Comparison of ENCODE assay signal across 8 cellular contexts in the genomic region with DNA sequence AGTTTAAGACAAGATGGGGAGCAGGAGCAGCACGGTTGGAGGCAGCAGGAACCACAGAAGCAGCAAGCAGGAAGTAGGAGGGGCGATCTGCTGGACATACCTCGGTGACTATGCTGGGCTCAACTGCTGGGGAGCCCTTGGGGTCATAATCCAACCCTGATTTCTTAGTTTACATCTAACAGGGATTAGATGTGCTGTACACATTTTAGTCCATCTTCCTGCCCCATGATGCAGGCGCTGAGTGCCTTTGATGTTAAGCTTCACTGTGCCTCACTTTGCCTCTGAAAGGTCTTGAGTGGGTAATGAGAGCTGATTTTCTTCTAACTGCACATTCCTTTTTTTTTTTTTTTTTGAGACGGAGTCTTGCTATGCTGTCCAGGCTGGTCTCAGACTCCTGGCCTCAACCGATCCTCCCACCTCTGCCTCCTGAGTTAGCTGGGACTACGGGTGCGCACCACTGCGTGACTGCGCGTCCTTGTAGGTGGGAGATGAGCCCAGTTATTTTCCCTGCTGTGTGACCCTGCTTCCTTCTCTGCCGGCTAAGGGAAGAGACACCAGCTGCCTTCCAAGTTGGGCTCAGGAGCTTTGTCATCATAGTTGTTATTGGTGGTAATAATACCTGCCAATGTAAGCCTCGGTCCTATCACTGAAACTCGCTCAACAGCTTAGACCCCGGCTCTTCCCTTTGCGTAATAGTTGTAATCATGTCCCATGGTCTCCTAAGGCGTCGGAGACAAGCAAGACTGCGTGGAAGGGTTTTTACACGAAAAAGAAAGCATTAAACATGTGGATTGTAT.
A peak's percentile ranks its signal among the peaks of the same experiment; 100 is the strongest.
DNase-seq lines count a peak whose midpoint lies in the region.

No MANE protein-coding gene starts in this region.

- DNase-seq in EH (ENCODE audit: low read depth) (peak; percentile 55), KBM-7 (peak; percentile 71), germinal center (ENCODE audit: low spot score) (peak; percentile 64), skeletal muscle cell (ENCODE audit: low read depth) (no peak), NCI-H1048 (lab: John Stamatoyannopoulos, UW) (no peak), NCI-H1436 treated with DMSO at 0.1 percent for 48 hours (lab: John Stamatoyannopoulos, UW) (no peak), NCI-H1105 treated with DMSO at 0.1 percent for 48 hours (lab: John Stamatoyannopoulos, UW) (no peak)
- DNase-seq in activated CD4-positive, alpha-beta T cell treated with anti-CD3 and anti-CD28 coated beads, Interleukin-2, amount 50 U/mL, for 48 hours, result peak; percentile 49 to 61

- in situ Hi-C loops in KBM-7 (cut with MboI; ENCODE audit: low pct_unique_long_range_greater_than_20kb, low sequenced_read_pairs), result no loop called here

- H3K4me3 ChIP-seq in skeletal muscle cell (ENCODE audit: low read depth, low read length), result peak overlapping the region; percentile 69

Comparison
In these comparisons a context has a peak if more than half of its experiments do, and no peak if none do; other contexts are left out.
1. DNase-seq: peak in EH (single experiment), KBM-7 (single experiment), activated CD4-positive, alpha-beta T cell treated with anti-CD3 and anti-CD28 coated beads, Interleukin-2, amount 50 U/mL, for 48 hours (2 of 2) and germinal center (single experiment); none in skeletal muscle cell (single experiment), NCI-H1048 (single experiment), NCI-H1436 treated with DMSO at 0.1 percent for 48 hours (single experiment) and NCI-H1105 treated with DMSO at 0.1 percent for 48 hours (single experiment).